Comparison of ENCODE assay signal across 30 cellular contexts in genomic region chr11:74153224-74153623, GRCh38.
"Had no signal": no experiment of that assay in that cellular context is flagged by ENCODE, and none has a peak within 500 bp of the region (broad histone marks: within the 10 kb centered on the region; RNA-seq: fewer than 3 reads in every experiment).

No MANE protein-coding gene starts in this region.

- H3K27me3 Mint-ChIP-seq: naive thymus-derived CD4-positive, alpha-beta T cell; progenitor cell of endocrine pancreas; stimulated activated memory B cell treated with anti-CD40 and anti-IgM and Interleukin-4, amounts not matched to agents 10 μg/mL and 1 μg/mL and 100 μg/mL, for 72 hours; stimulated activated naive CD8-positive, alpha-beta T cell treated with anti-CD3 and anti-CD28 coated beads, Interleukin-15, amount 100 ng/mL, for 72 hours; type B pancreatic cell had no signal

- H3K36me3 ChIP-seq: neural progenitor cell, ovary, transverse colon, uterus had no signal

- H3K9me3 Mint-ChIP-seq: stimulated activated memory B cell treated with anti-CD40 and anti-IgM and Interleukin-4, amounts not matched to agents 10 μg/mL and 1 μg/mL and 100 μg/mL, for 72 hours; stimulated activated naive CD8-positive, alpha-beta T cell treated with anti-CD3 and anti-CD28 coated beads, Interleukin-15, amount 100 ng/mL, for 72 hours; type B pancreatic cell had no signal

- H3K4me3 ChIP-seq: neural progenitor cell, ovary, psoas muscle, skin epidermis, smooth muscle cell, spleen, suprapubic skin, testis, tibial artery, transverse colon, upper lobe of right lung, uterus had no signal

- H3K4me3 Mint-ChIP-seq: naive thymus-derived CD4-positive, alpha-beta T cell; nephron; neural progenitor cell; stimulated activated memory B cell treated with anti-CD40 and anti-IgM and Interleukin-4, amounts not matched to agents 10 μg/mL and 1 μg/mL and 100 μg/mL, for 72 hours; stimulated activated naive CD8-positive, alpha-beta T cell treated with anti-CD3 and anti-CD28 coated beads, Interleukin-15, amount 100 ng/mL, for 72 hours; type B pancreatic cell had no signal

- H3K27ac ChIP-seq: neural progenitor cell, ovary, parathyroid adenoma, psoas muscle, skin epidermis, spleen, suprapubic skin, testis, tibial artery, transverse colon, upper lobe of right lung, uterus had no signal

- H3K4me2 ChIP-seq: neural progenitor cell, smooth muscle cell had no signal

- H3K9ac ChIP-seq: neural progenitor cell, parathyroid adenoma had no signal

- ATAC-seq: naive thymus-derived CD4-positive, alpha-beta T cell; psoas muscle; right cardiac atrium; sciatic nerve; stimulated activated memory B cell treated with anti-CD40 and anti-IgM and Interleukin-4, amounts not matched to agents 10 μg/mL and 1 μg/mL and 100 μg/mL, for 72 hours; stimulated activated naive CD8-positive, alpha-beta T cell treated with anti-CD3 and anti-CD28 coated beads, Interleukin-15, amount 100 ng/mL, for 72 hours; stimulated activated naive CD8-positive, alpha-beta T cell treated with anti-CD3 and anti-CD28 coated beads, Interleukin-15, Interleukin-2, amounts not matched to agents 100 U/mL and 50 U/mL, for 24 hours; upper lobe of right lung had no signal

- H3K27ac Mint-ChIP-seq: naive thymus-derived CD4-positive, alpha-beta T cell; nephron; neural progenitor cell; stimulated activated memory B cell treated with anti-CD40 and anti-IgM and Interleukin-4, amounts not matched to agents 10 μg/mL and 1 μg/mL and 100 μg/mL, for 72 hours; stimulated activated naive CD8-positive, alpha-beta T cell treated with anti-CD3 and anti-CD28 coated beads, Interleukin-15, amount 100 ng/mL, for 72 hours; type B pancreatic cell had no signal

- H3K27me3 ChIP-seq: neural progenitor cell, ovary, spleen, suprapubic skin, testis, tibial artery, transverse colon, upper lobe of right lung, uterus had no signal

- H3K79me2 ChIP-seq: parathyroid adenoma had no signal

- DNase-seq: naive thymus-derived CD4-positive, alpha-beta T cell; occipital lobe; ovary; posterior cingulate gyrus; psoas muscle; right cardiac atrium; spleen; stimulated activated CD4-positive, alpha-beta T cell treated with anti-CD3 and anti-CD28 coated beads, Interleukin-12 subunit alpha, Interleukin-12 subunit beta, amount 100 ng/mL, for 4 hours; stimulated activated CD4-positive, alpha-beta T cell treated with anti-CD3 and anti-CD28 coated beads, Interleukin-1b, Interleukin-23, amount 100 ng/mL, for 48 hours; stimulated activated CD4-positive, alpha-beta T cell treated with anti-CD3 and anti-CD28 coated beads, Interleukin-4, amount 100 ng/mL, for 1 hour; stimulated activated CD4-positive, alpha-beta T cell treated with anti-CD3 and anti-CD28 coated beads, Interleukin-4, amount 100 ng/mL, for 4 hours; stimulated activated CD8-positive, alpha-beta memory T cell treated with anti-CD3 and anti-CD28 coated beads, Interleukin-4, amount 100 ng/mL, for 48 hours; stimulated activated naive CD8-positive, alpha-beta T cell treated with anti-CD3 and anti-CD28 coated beads, Interleukin-15, amount 100 ng/mL, for 72 hours; stimulated activated naive CD8-positive, alpha-beta T cell treated with anti-CD3 and anti-CD28 coated beads, Interleukin-15, Interleukin-2, amounts not matched to agents 100 U/mL and 50 U/mL, for 24 hours; substantia nigra; testis; tibial artery; transverse colon; upper lobe of right lung; uterus had no signal

- H2AFZ ChIP-seq: neural progenitor cell, parathyroid adenoma had no signal

- H3K9me3 ChIP-seq: ovary, suprapubic skin, testis, transverse colon, upper lobe of right lung, uterus had no signal

- H3K4me1 Mint-ChIP-seq: neural progenitor cell; stimulated activated naive CD8-positive, alpha-beta T cell treated with anti-CD3 and anti-CD28 coated beads, Interleukin-15, amount 100 ng/mL, for 72 hours had no signal

- H3K4me1 ChIP-seq: neural progenitor cell, parathyroid adenoma, spleen, suprapubic skin, testis, tibial artery, upper lobe of right lung, uterus had no signal
